In genomic region chr4:23775694-23776093, GRCh38 we compare ENCODE assay signal across 15 cellular contexts.
A peak's percentile ranks its signal among the peaks of the same experiment; 100 is the strongest.
DNase-seq lines count a peak whose midpoint lies in the region; ATAC-seq and TF ChIP-seq lines count a peak whose summit lies in the region.
"Had no signal": no experiment of that assay in that cellular context is flagged by ENCODE, and none has a peak within 500 bp of the region (broad histone marks: within the 10 kb centered on the region; RNA-seq: fewer than 3 reads in every experiment).

No MANE protein-coding gene starts in this region.

- H2AFZ ChIP-seq in MM.1S (ENCODE audit: low read length) (no peak overlapping the region), osteoblast (ENCODE audit: low read length) (no peak overlapping the region)

- no peaks in the 10 kb centered on the region for H3K9me2 ChIP-seq in MM.1S (replicated peaks; ENCODE audit: insufficient read depth, low read length)

- no peaks in the 10 kb centered on the region for H4K20me1 ChIP-seq in MM.1S (ENCODE audit: insufficient read depth, low read length)
- H4K20me1 ChIP-seq in osteoblast (ENCODE audit: insufficient read depth, low read length) = no peaks in the 10 kb centered on the region
- H4K20me1 ChIP-seq: BLaER1 treated with 17β-estradiol and CSF1 and Interleukin-3, amounts not matched to agents 10 nM and 100 nM had no signal

- H3K4me2 ChIP-seq in MM.1S (ENCODE audit: low read depth, low read length) (no peak overlapping the region), osteoblast (ENCODE audit: insufficient read depth, low read length) (no peak overlapping the region)
- H3K4me2 ChIP-seq: BLaER1 treated with 17β-estradiol and CSF1 and Interleukin-3, amounts not matched to agents 10 nM and 100 nM had no signal

- H3K27me3 ChIP-seq in MM.1S (replicated peaks; ENCODE audit: insufficient read depth, low read length) = no peaks in the 10 kb centered on the region
- no peaks in the 10 kb centered on the region for H3K27me3 ChIP-seq in osteoblast (ENCODE audit: insufficient read depth, low read length)
- no peaks in the 10 kb centered on the region for H3K27me3 ChIP-seq in H7 (ENCODE audit: control insufficient read depth, insufficient read depth, low read length)
- H3K27me3 ChIP-seq: BLaER1 treated with 17β-estradiol and CSF1 and Interleukin-3, amounts not matched to agents 10 nM and 100 nM; SJCRH30 had no signal

- no peaks in the 10 kb centered on the region for H3K79me2 ChIP-seq in MM.1S (ENCODE audit: low read length)
- H3K79me2 ChIP-seq in osteoblast (ENCODE audit: insufficient read depth, low read length) = no peaks in the 10 kb centered on the region

- ATAC-seq in HG02763 (IDR thresholded peaks at IDR 0.05; ENCODE audit: unreplicated experiment) = no peak
- ATAC-seq: activated CD4-positive, alpha-beta T cell treated with anti-CD3 and anti-CD28 coated beads for 36 hours had no signal

- H3K27ac ChIP-seq in MM.1S (ENCODE audit: low read length) (no peak overlapping the region), osteoblast (ENCODE audit: low read depth, low read length) (no peak overlapping the region)
- H3K27ac ChIP-seq: BLaER1 treated with 17β-estradiol and CSF1 and Interleukin-3, amounts not matched to agents 10 nM and 100 nM; SJCRH30 had no signal

- no peaks in the 10 kb centered on the region for H3K36me3 ChIP-seq in MM.1S (replicated peaks; ENCODE audit: insufficient read depth, low read length)
- H3K36me3 ChIP-seq in osteoblast (ENCODE audit: insufficient read depth, low read length) = no peaks in the 10 kb centered on the region
- no peaks in the 10 kb centered on the region for H3K36me3 ChIP-seq in H7 (replicated peaks; ENCODE audit: control insufficient read depth, insufficient read depth, low read length)
- H3K36me3 ChIP-seq: BLaER1 treated with 17β-estradiol and CSF1 and Interleukin-3, amounts not matched to agents 10 nM and 100 nM; SJCRH30 had no signal

- TF ChIP-seq CTCF in MM.1S (IDR thresholded peaks at IDR 0.05; ENCODE audit: low read length) (no peak), epithelial cell of esophagus (IDR thresholded peaks at IDR 0.05; ENCODE audit: insufficient read depth, low read depth, low read length, missing control alignments) (peak; percentile 51), osteoblast (IDR thresholded peaks at IDR 0.05; ENCODE audit: extremely low read depth, low read depth, low read length) (no peak)

- no peak overlapping the region for H3K9ac ChIP-seq in MM.1S (ENCODE audit: low read length)
- H3K9ac ChIP-seq: BLaER1 treated with 17β-estradiol and CSF1 and Interleukin-3, amounts not matched to agents 10 nM and 100 nM had no signal

- peak; percentile 3 for DNase-seq in ELF-1 (ENCODE audit: low read depth, low spot score)
- DNase-seq in MM.1S = peak; percentile 24
- peak; percentile 23 for DNase-seq in epithelial cell of esophagus (ENCODE audit: low read depth)
- peak; percentile 38 for DNase-seq in osteoblast (ENCODE audit: insufficient read length, low spot score, missing footprints)
- DNase-seq in H7 = no peak
- DNase-seq in stimulated activated CD4-positive, alpha-beta T cell treated with anti-CD3 and anti-CD28 coated beads, Interleukin-2, amount 100 ng/mL, for 48 hours = no peak
- DNase-seq: activated CD4-positive, alpha-beta T cell treated with anti-CD3 and anti-CD28 coated beads for 36 hours; activated CD8-positive, alpha-beta memory T cell treated with anti-CD3 and anti-CD28 coated beads, Interleukin-2, amount 50 U/mL, for 4 hours; effector CD8-positive, alpha-beta T cell; nephron progenitor cell; retina; SJCRH30; stimulated activated CD4-positive, alpha-beta T cell treated with anti-CD3 and anti-CD28 coated beads, Interleukin-2, amount 100 ng/mL, for 24 hours had no signal

- no peaks in the 10 kb centered on the region for H3K9me3 ChIP-seq in MM.1S (replicated peaks; ENCODE audit: insufficient read depth, low read length)
- H3K9me3 ChIP-seq in osteoblast (ENCODE audit: low read depth, low read length) = no peaks in the 10 kb centered on the region
- H3K9me3 ChIP-seq: BLaER1 treated with 17β-estradiol and CSF1 and Interleukin-3, amounts not matched to agents 10 nM and 100 nM; SJCRH30 had no signal

- H3K4me3 ChIP-seq in MM.1S (ENCODE audit: low read length) = no peak overlapping the region
- H3K4me3 ChIP-seq in epithelial cell of esophagus (ENCODE audit: low read length) = no peak overlapping the region
- no peak overlapping the region for H3K4me3 ChIP-seq in osteoblast (ENCODE audit: insufficient read depth, low read length)
- no peak overlapping the region for H3K4me3 ChIP-seq in H7 (ENCODE audit: insufficient read depth, low read depth, low read length)
- H3K4me3 ChIP-seq: BLaER1 treated with 17β-estradiol and CSF1 and Interleukin-3, amounts not matched to agents 10 nM and 100 nM; SJCRH30 had no signal

- H3K4me1 ChIP-seq in MM.1S (ENCODE audit: low read length) (no peaks in the 10 kb centered on the region), osteoblast (ENCODE audit: insufficient read depth, low read length) (no peaks in the 10 kb centered on the region)
- H3K4me1 ChIP-seq: SJCRH30 had no signal

- H3F3A ChIP-seq in MM.1S (ENCODE audit: insufficient read depth, low read length) = no peaks in the 10 kb centered on the region

Comparison
In these comparisons a context has a peak if more than half of its experiments do, and no peak if none do; other contexts are left out.
1. DNase-seq: peak in ELF-1 (single experiment), MM.1S (single experiment), epithelial cell of esophagus (single experiment) and osteoblast (single experiment); none in H7 (single experiment) and stimulated activated CD4-positive, alpha-beta T cell treated with anti-CD3 and anti-CD28 coated beads, Interleukin-2, amount 100 ng/mL, for 48 hours (0 of 2).